13 cellular contexts compared by ENCODE assay signal in the genomic region with DNA sequence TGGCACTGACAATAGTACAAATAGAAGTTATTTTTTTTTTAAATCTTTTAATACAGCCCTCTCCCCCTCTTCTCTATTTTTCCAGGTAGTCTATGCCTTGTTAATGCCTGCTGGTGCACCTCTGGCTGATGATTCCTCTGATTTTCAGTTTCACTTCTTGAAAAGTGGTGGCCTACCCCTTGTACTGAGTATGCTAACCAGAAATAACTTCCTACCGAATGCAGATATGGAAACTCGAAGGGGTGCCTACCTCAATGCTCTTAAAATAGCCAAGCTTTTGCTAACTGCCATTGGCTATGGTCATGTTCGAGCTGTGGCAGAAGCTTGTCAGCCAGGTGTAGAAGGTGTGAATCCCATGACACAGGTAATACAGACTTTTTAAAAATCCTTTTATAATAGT.
A peak's percentile ranks its signal among the peaks of the same experiment; 100 is the strongest.
DNase-seq lines count a peak whose midpoint lies in the region; ATAC-seq and TF ChIP-seq lines count a peak whose summit lies in the region.
"Had no signal": no experiment of that assay in that cellular context is flagged by ENCODE, and none has a peak within 500 bp of the region (broad histone marks: within the 10 kb centered on the region; RNA-seq: fewer than 3 reads in every experiment).

No MANE protein-coding gene starts in this region.

- intact Hi-C loops in activated CD8-positive, alpha-beta T cell treated with anti-CD3 and anti-CD28 coated beads for 36 hours (cut with micrococcal nuclease) = loop anchor here (10.0 kb wide), 1 partner anchor 70 kb away; no protein-coding TSS in a partner anchor

- H3K27me3 Mint-ChIP-seq in T-helper 1 cell treated with Interleukin-12 subunit alpha and Interleukin-12 subunit beta and Interleukin-4 antibody, amounts not matched to agents 30 μg/mL and 1 μg/mL, for 36 hours (ENCODE audit: low read depth) = no peaks in the 10 kb centered on the region
- H3K27me3 Mint-ChIP-seq in activated CD8-positive, alpha-beta T cell treated with anti-CD3 and anti-CD28 coated beads for 36 hours = no peaks in the 10 kb centered on the region

- H3K4me1 Mint-ChIP-seq in T-helper 1 cell treated with Interleukin-12 subunit alpha and Interleukin-12 subunit beta and Interleukin-4 antibody, amounts not matched to agents 30 μg/mL and 1 μg/mL, for 36 hours (ENCODE audit: low read depth) = peaks cover 22% of the 10 kb centered on the region
- H3K4me1 Mint-ChIP-seq in activated CD8-positive, alpha-beta T cell treated with anti-CD3 and anti-CD28 coated beads for 36 hours (ENCODE audit: low read depth) = peaks cover 41% of the 10 kb centered on the region

- H3K36me3 Mint-ChIP-seq in T-helper 1 cell treated with Interleukin-12 subunit alpha and Interleukin-12 subunit beta and Interleukin-4 antibody, amounts not matched to agents 30 μg/mL and 1 μg/mL, for 36 hours (ENCODE audit: low read depth) = peaks cover 23% of the 10 kb centered on the region
- H3K36me3 Mint-ChIP-seq in activated CD8-positive, alpha-beta T cell treated with anti-CD3 and anti-CD28 coated beads for 36 hours (ENCODE audit: low read depth) = peaks cover 27% of the 10 kb centered on the region

- no peak for TF ChIP-seq CTCF in activated CD8-positive, alpha-beta T cell treated with anti-CD3 and anti-CD28 coated beads for 36 hours (IDR thresholded peaks at IDR 0.05)

- POLR2A ChIA-PET in activated CD8-positive, alpha-beta T cell treated with anti-CD3 and anti-CD28 coated beads for 36 hours (lab: Charles Lee) = interaction anchor here (0.6 kb wide), 1 partner anchor 73 kb away, joined by 3 read pairs; no protein-coding TSS in a partner anchor

- peak overlapping the region; percentile 50 for H3K27ac Mint-ChIP-seq in T-helper 1 cell treated with Interleukin-12 subunit alpha and Interleukin-12 subunit beta and Interleukin-4 antibody, amounts not matched to agents 30 μg/mL and 1 μg/mL, for 36 hours
- no peak overlapping the region for H3K27ac Mint-ChIP-seq in activated CD8-positive, alpha-beta T cell treated with anti-CD3 and anti-CD28 coated beads for 36 hours

- ATAC-seq in GM19324 (IDR thresholded peaks at IDR 0.05; ENCODE audit: low FRiP score, unreplicated experiment) (peak; percentile 49), HG03175 (IDR thresholded peaks at IDR 0.05; ENCODE audit: unreplicated experiment) (peak; percentile 71), HG03571 (IDR thresholded peaks at IDR 0.05; ENCODE audit: unreplicated experiment) (no peak), HG03097 (IDR thresholded peaks at IDR 0.05; ENCODE audit: low FRiP score, unreplicated experiment) (no peak)
- peak; percentile 15 for ATAC-seq in activated CD8-positive, alpha-beta T cell treated with anti-CD3 and anti-CD28 coated beads for 36 hours
- ATAC-seq: sciatic nerve had no signal

- CTCF ChIA-PET in activated CD8-positive, alpha-beta T cell treated with anti-CD3 and anti-CD28 coated beads for 36 hours (lab: Charles Lee) = interaction anchor here (1.3 kb wide), 1 partner anchor 533 kb away, joined by 4 read pairs; no protein-coding TSS in a partner anchor

- H3K4me3 Mint-ChIP-seq in T-helper 1 cell treated with Interleukin-12 subunit alpha and Interleukin-12 subunit beta and Interleukin-4 antibody, amounts not matched to agents 30 μg/mL and 1 μg/mL, for 36 hours = peak overlapping the region; percentile 29
- H3K4me3 Mint-ChIP-seq in activated CD8-positive, alpha-beta T cell treated with anti-CD3 and anti-CD28 coated beads for 36 hours = no peak overlapping the region

- DNase-seq in T-helper 1 cell = no peak
- DNase-seq in activated CD8-positive, alpha-beta T cell treated with anti-CD3 and anti-CD28 coated beads for 36 hours = no peak
- no peak for DNase-seq in stimulated activated CD4-positive, alpha-beta T cell treated with anti-CD3 and anti-CD28 coated beads, Interleukin-2, amount 100 ng/mL, for 24 hours
- DNase-seq: Caco-2, dorsolateral prefrontal cortex, islet precursor cell, trophoblast cell had no signal

- H3K9me3 Mint-ChIP-seq in T-helper 1 cell treated with Interleukin-12 subunit alpha and Interleukin-12 subunit beta and Interleukin-4 antibody, amounts not matched to agents 30 μg/mL and 1 μg/mL, for 36 hours = no peaks in the 10 kb centered on the region
- no peaks in the 10 kb centered on the region for H3K9me3 Mint-ChIP-seq in activated CD8-positive, alpha-beta T cell treated with anti-CD3 and anti-CD28 coated beads for 36 hours

Comparison
In these comparisons a context has a peak if more than half of its experiments do, and no peak if none do; other contexts are left out.
1. ATAC-seq: peak in GM19324 (single experiment), HG03175 (single experiment) and activated CD8-positive, alpha-beta T cell treated with anti-CD3 and anti-CD28 coated beads for 36 hours (single experiment); none in HG03571 (single experiment) and HG03097 (single experiment).